7 cellular contexts compared by ENCODE assay signal in the genomic region with DNA sequence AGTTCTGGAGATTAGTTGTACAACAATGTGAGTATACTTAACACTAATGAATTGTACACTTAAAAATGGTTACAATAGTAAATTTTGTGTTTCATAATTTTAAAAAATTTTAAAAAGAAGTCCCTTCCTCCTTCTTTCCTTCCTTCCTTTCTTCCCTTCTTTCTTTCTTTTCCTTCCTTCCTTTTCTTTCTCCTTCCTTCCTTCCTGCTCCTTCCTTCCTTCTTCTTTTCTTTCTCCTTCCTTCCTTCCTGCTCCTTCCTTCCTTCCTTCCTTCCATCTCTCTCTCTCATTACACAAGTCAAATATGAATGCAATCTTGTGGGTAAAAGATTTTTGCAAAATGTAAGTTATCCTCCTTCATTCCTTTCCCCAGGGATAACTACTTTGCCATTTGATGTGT.
"Had no signal": no experiment of that assay in that cellular context is flagged by ENCODE, and none has a peak within 500 bp of the region (broad histone marks: within the 10 kb centered on the region; RNA-seq: fewer than 3 reads in every experiment).

No MANE protein-coding gene starts in this region.

- ATAC-seq: GM12878 had no signal

- DNase-seq: GDM1, GF-D8 had no signal

- FAIRE-seq: GM12878, GM12891, GM12892, GM18507, GM19239 had no signal

- H3K4me3 ChIP-seq: GM12878 had no signal
